In the genomic region with DNA sequence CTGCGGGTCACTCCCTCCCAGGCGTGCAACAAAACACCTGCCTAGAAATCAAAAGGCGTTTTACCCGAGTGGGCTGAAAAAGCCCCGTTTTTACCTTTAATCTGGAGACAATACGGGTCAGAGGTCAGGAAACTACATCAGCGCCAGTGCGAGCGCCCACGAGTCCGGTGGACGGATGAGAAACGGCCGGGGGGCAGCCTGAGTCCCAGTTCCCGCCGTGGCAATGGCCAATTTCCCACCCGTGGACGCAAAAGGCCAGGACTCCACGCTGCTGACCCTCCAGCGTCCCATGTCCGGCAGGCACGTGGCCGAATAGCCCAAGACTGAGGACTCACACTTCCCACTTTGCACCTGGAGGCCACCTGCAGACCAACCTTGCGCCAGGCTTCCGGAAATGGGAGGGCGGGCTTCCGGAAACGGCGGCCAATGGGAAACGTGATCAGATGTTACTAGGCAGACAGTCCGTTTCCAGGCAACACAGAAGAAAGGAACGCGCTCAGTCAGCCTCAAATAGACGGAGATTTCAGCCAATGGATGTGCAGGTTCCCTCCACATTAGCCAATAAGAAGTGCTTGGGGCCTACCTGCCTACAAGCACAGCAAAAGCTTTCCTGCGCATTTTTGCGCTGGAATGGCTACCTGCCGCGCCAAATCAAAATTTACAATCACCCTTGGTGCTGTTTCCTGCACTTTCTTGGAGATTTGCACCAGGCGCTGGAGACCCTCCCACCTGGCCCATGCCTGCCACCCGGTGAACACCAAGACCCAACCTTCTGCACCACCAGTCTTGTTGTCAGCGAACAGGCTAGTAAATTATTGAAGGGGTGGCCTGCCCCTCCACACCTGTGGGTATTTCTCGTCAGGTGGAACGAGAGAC, we compare ENCODE assay signal across 8 cellular contexts. TPM values are rescaled to one million over a fixed set of nuclear protein-coding genes. Genes with fewer than 3 reads are reported as not detected.
DNase-seq lines count a peak whose midpoint lies in the region; ATAC-seq and TF ChIP-seq lines count a peak whose summit lies in the region.

No MANE protein-coding gene starts in this region.

- no peaks in the 10 kb centered on the region for H3K27me3 Mint-ChIP-seq in H9 (ENCODE audit: low read depth)
- no peaks in the 10 kb centered on the region for H3K27me3 Mint-ChIP-seq in endodermal cell (ENCODE audit: insufficient read depth)
- no peaks in the 10 kb centered on the region for H3K27me3 Mint-ChIP-seq in memory B cell

- peak overlapping the region; percentile 58 for H3K4me2 ChIP-seq in H9 (ENCODE audit: insufficient read depth, insufficient read length, low read length)

- H3K23ac ChIP-seq in H9 (ENCODE audit: insufficient read length, low read depth, low read length) = no peak overlapping the region

- H3K4me3 Mint-ChIP-seq in H9 (peak overlapping the region; percentile 93 to 97), endodermal cell (peak overlapping the region; percentile 87), memory B cell (peak overlapping the region; percentile 87)

- no peak overlapping the region for H4K5ac ChIP-seq in H9 (ENCODE audit: insufficient read length, low read depth, low read length)

- no peak overlapping the region for H3K56ac ChIP-seq in H9 (ENCODE audit: insufficient read length, low read depth, low read length)

- peak overlapping the region; percentile 96 to 99 (median 97) for H3K27ac Mint-ChIP-seq in H9
- peak overlapping the region; percentile 99 for H3K27ac Mint-ChIP-seq in endodermal cell
- peak overlapping the region; percentile 89 for H3K27ac Mint-ChIP-seq in memory B cell

- no peak overlapping the region for H2AFZ ChIP-seq in H9 (ENCODE audit: low read length)

- no peak overlapping the region for H4K91ac ChIP-seq in H9 (ENCODE audit: insufficient read length, low read depth, low read length)

- H3K14ac ChIP-seq in H9 (ENCODE audit: insufficient read depth, low read length) = peak overlapping the region; percentile 98

- H3K36me3 ChIP-seq in endodermal cell (ENCODE audit: control insufficient read depth, insufficient read depth, low read length) = peaks cover 70% of the 10 kb centered on the region

- peak overlapping the region; percentile 94 for H3K18ac ChIP-seq in H9 (ENCODE audit: insufficient read length, low read depth, low read length)

- H3K27me3 ChIP-seq in H9 (ENCODE audit: insufficient read depth, low read length) (no peaks in the 10 kb centered on the region), endodermal cell (ENCODE audit: control insufficient read depth, insufficient read depth, low read length, poor library complexity, severe bottlenecking) (no peaks in the 10 kb centered on the region)

- H4K8ac ChIP-seq in H9 (replicated peaks; ENCODE audit: insufficient read length, low read depth, low read length) = no peak overlapping the region

- H3K4me3 ChIP-seq in endodermal cell (ENCODE audit: low read length) = peak overlapping the region; percentile 97

- DNase-seq in DMS 273 (lab: John Stamatoyannopoulos, UW; ENCODE audit: unreplicated experiment) = peak; percentile 97
- peak; percentile 99 for DNase-seq in H9
- peak; percentile 26 for DNase-seq in NCI-H446 treated with DMSO at 0.1 percent for 48 hours (lab: John Stamatoyannopoulos, UW)
- DNase-seq in activated CD8-positive, alpha-beta memory T cell treated with anti-CD3 and anti-CD28 coated beads for 24 hours = peak; percentile 69
- peak; percentile 99 for DNase-seq in endodermal cell
- peak; percentile 82 to 84 for DNase-seq in memory B cell (ENCODE audit: low spot score in 2 of 2)
- DNase-seq in stimulated activated CD4-positive, alpha-beta T cell treated with anti-CD3 and anti-CD28 coated beads, TNF-alpha, amount 100 ng/mL, for 4 hours (ENCODE audit: low read depth in 3 of 3) = peak; percentile 9 to 40 (median 32)

- H3K9me3 Mint-ChIP-seq in H9 (peaks cover 0 to 3% of the 10 kb centered on the region in 2 experiments; a peak in 4 of 5 replicates), endodermal cell (peaks cover 17% of the 10 kb centered on the region), memory B cell (peaks cover 7% of the 10 kb centered on the region)

- H3K4ac ChIP-seq in H9 (ENCODE audit: low read depth, low read length) = no peak overlapping the region; the same call in 1 of the 2 replicates

- no CpG with 5 or more reads among the region's 43 CpGs for WGBS in H9 (ENCODE audit: extremely low coverage, insufficient read length, low lambda C conversion rate)
- 3 to 6% methylated on average over 38 to 43 of the region's 43 CpGs for WGBS in endodermal cell (ENCODE audit: insufficient coverage in 1 of 2, insufficient read length in 1 of 2), 2 experiments

- peaks cover 51 to 57% (median 56%) of the 10 kb centered on the region in 3 experiments for H3K36me3 Mint-ChIP-seq in H9 (ENCODE audit: insufficient read depth in 1 of 3, low read depth in 3 of 3)
- H3K36me3 Mint-ChIP-seq in endodermal cell (ENCODE audit: low read depth) = peaks cover 68% of the 10 kb centered on the region
- peaks cover 34% of the 10 kb centered on the region for H3K36me3 Mint-ChIP-seq in memory B cell

- no peak overlapping the region for H2BK5ac ChIP-seq in H9 (ENCODE audit: insufficient read length, low read length)

- H3K9me3 ChIP-seq in H9 (ENCODE audit: control insufficient read depth, low read depth, low read length) (no peaks in the 10 kb centered on the region), endodermal cell (ENCODE audit: control insufficient read depth, low read length) (peaks cover 71% of the 10 kb centered on the region)

- H3K4me1 Mint-ChIP-seq in H9 = peaks cover 20 to 36% of the 10 kb centered on the region in 2 experiments
- peaks cover 48% of the 10 kb centered on the region for H3K4me1 Mint-ChIP-seq in endodermal cell
- H3K4me1 Mint-ChIP-seq in memory B cell = peaks cover 14% of the 10 kb centered on the region

- no peak overlapping the region for H3T11ph ChIP-seq in H9 (ENCODE audit: low read length)

- H2BK12ac ChIP-seq in H9 (ENCODE audit: insufficient read length, low read depth, low read length) = no peak overlapping the region

- H2BK20ac ChIP-seq in H9 (ENCODE audit: low read depth, low read length, poor library complexity, severe bottlenecking) = no peak overlapping the region

- ATAC-seq in memory B cell (ENCODE audit: low read depth) (peak; percentile 99), HG03520 (IDR thresholded peaks at IDR 0.05; ENCODE audit: unreplicated experiment) (no peak)

- peaks cover 5% of the 10 kb centered on the region for H3K79me1 ChIP-seq in H9 (ENCODE audit: insufficient read depth, low read depth, low read length, poor library complexity, severe bottlenecking)

- H3K27ac ChIP-seq in H9 (ENCODE audit: insufficient read length, low read depth, low read length) (no peak overlapping the region), endodermal cell (ENCODE audit: low read depth, low read length) (peak overlapping the region; percentile 70)

- H3K4me1 ChIP-seq in H9 (ENCODE audit: insufficient read depth, low read length) = no peaks in the 10 kb centered on the region; the same call in 1 of the 2 replicates
- peaks cover 6% of the 10 kb centered on the region for H3K4me1 ChIP-seq in endodermal cell (ENCODE audit: control insufficient read depth, insufficient read depth, low read length)

- no peak overlapping the region for H2BK120ac ChIP-seq in H9 (ENCODE audit: low read depth, low read length, poor library complexity, severe bottlenecking)

- H3K79me2 ChIP-seq in H9 (ENCODE audit: insufficient read depth, low read length) = peaks cover 18% of the 10 kb centered on the region; the same call in 1 of the 2 replicates

- TF ChIP-seq CTCF in H9 (conservative IDR thresholded peaks at IDR 0.05) (no peak), endodermal cell (conservative IDR thresholded peaks at IDR 0.05) (peak; percentile 35)

- H2BK15ac ChIP-seq in H9 (ENCODE audit: low read depth, low read length) = no peak overlapping the region

- H3K9ac ChIP-seq in H9 (ENCODE audit: extremely low read depth, insufficient read length, low read length) (peak overlapping the region; percentile 88), endodermal cell (ENCODE audit: extremely low read depth, low read length, poor library complexity, severe bottlenecking) (peak overlapping the region; percentile 97)

- H4K20me1 ChIP-seq in H9 (ENCODE audit: control insufficient read depth, insufficient read depth, insufficient read length) = no peaks in the 10 kb centered on the region

- H2AK5ac ChIP-seq in H9 (ENCODE audit: insufficient read length, low read length) = no peak overlapping the region

- peaks cover 3% of the 10 kb centered on the region for H3K23me2 ChIP-seq in H9 (ENCODE audit: insufficient read length, low read depth, low read length, poor library complexity, severe bottlenecking)

RNA-seq across cellular contexts. Expression of a gene that starts 47.4 kb away (rescaled TPM):
- total RNA-seq in H9 (2021) = 4.0 and 4.5 TPM in 2 replicates
- 10 to 100 TPM in 1 of 2 donors, 1 to 10 TPM in 1; 9.2 to 11.1 TPM for total RNA-seq in endodermal cell
- polyA plus RNA-seq in endodermal cell (2013, experiment 1 of 2) = 8.2 TPM
- polyA plus RNA-seq in endodermal cell (2013, experiment 2 of 2) = 8.1 TPM

Comparison
In these comparisons a context has a peak if more than half of its experiments do, and no peak if none do; other contexts are left out.
1. DNase-seq: peak in every context shown above with its lines; median percentile 99 in H9; 99 in endodermal cell; 97 in DMS 273; 83 in memory B cell; 69 in activated CD8-positive, alpha-beta memory T cell treated with anti-CD3 and anti-CD28 coated beads for 24 hours; 32 in stimulated activated CD4-positive, alpha-beta T cell treated with anti-CD3 and anti-CD28 coated beads, TNF-alpha, amount 100 ng/mL, for 4 hours; 26 in NCI-H446 treated with DMSO at 0.1 percent for 48 hours.